In genomic region chrX:48897157-48897620, GRCh38 we compare ENCODE assay signal across 8 cellular contexts. TPM values are rescaled to one million over a fixed set of nuclear protein-coding genes. Genes with fewer than 3 reads are reported as not detected.
A peak's percentile ranks its signal among the peaks of the same experiment; 100 is the strongest.
DNase-seq lines count a peak whose midpoint lies in the region; ATAC-seq and TF ChIP-seq lines count a peak whose summit lies in the region.

No MANE protein-coding gene starts in this region.

- peak overlapping the region; percentile 93 to 94 for H3K4me3 Mint-ChIP-seq in stimulated activated naive B cell treated with anti-CD40 and anti-IgM and Interleukin-4, amounts not matched to agents 10 μg/mL and 1 μg/mL and 100 μg/mL, for 72 hours

- no peaks in the 10 kb centered on the region for H3K9me3 Mint-ChIP-seq in stimulated activated naive B cell treated with anti-CD40 and anti-IgM and Interleukin-4, amounts not matched to agents 10 μg/mL and 1 μg/mL and 100 μg/mL, for 72 hours

- peak overlapping the region; percentile 50 for H3K4me3 ChIP-seq in lower leg skin (ENCODE audit: low read depth, poor library complexity, severe bottlenecking)

- H3K27ac Mint-ChIP-seq in stimulated activated naive B cell treated with anti-CD40 and anti-IgM and Interleukin-4, amounts not matched to agents 10 μg/mL and 1 μg/mL and 100 μg/mL, for 72 hours: peak overlapping the region; percentile 97

- intact Hi-C loops in lower leg skin (cut with DNase I; ENCODE audit: low total_unique reads): no loop called here

- ATAC-seq in HG03439 (IDR thresholded peaks at IDR 0.05; ENCODE audit: unreplicated experiment): peak; percentile 12
- peak; percentile 20 to 38 for ATAC-seq in stimulated activated naive B cell treated with anti-CD40 and anti-IgM and Interleukin-4, amounts not matched to agents 10 μg/mL and 1 μg/mL and 100 μg/mL, for 72 hours (replicated peaks)

- peaks cover 8 to 16% of the 10 kb centered on the region in 2 donors for H3K36me3 Mint-ChIP-seq in stimulated activated naive B cell treated with anti-CD40 and anti-IgM and Interleukin-4, amounts not matched to agents 10 μg/mL and 1 μg/mL and 100 μg/mL, for 72 hours

- peaks cover 0 to 3% of the 10 kb centered on the region in 2 donors for H3K27me3 Mint-ChIP-seq in stimulated activated naive B cell treated with anti-CD40 and anti-IgM and Interleukin-4, amounts not matched to agents 10 μg/mL and 1 μg/mL and 100 μg/mL, for 72 hours

- peaks cover 0 to 14% of the 10 kb centered on the region in 2 donors for H3K4me1 Mint-ChIP-seq in stimulated activated naive B cell treated with anti-CD40 and anti-IgM and Interleukin-4, amounts not matched to agents 10 μg/mL and 1 μg/mL and 100 μg/mL, for 72 hours

- peak; percentile 39 for DNase-seq in activated T-cell treated with anti-CD3 and anti-CD28 coated beads for 1 hour (ENCODE audit: low read depth)
- no peak for DNase-seq in activated T-cell treated with anti-CD3 and anti-CD28 coated beads for 4 hours
- peak; percentile 50 for DNase-seq in NCI-H510A treated with DMSO at 0.1 percent for 48 hours (lab: John Stamatoyannopoulos, UW)
- peak; percentile 59 for DNase-seq in activated CD4-positive, alpha-beta T cell treated with anti-CD3 and anti-CD28 coated beads, Interleukin-2, amount 50 U/mL, for 1 hour
- DNase-seq in effector CD8-positive, alpha-beta T cell (lab: John Stamatoyannopoulos, UW): peak; percentile 47
- DNase-seq in lower leg skin (ENCODE audit: low spot score in 2 of 2): peak; percentile 67 to 95
- peak; percentile 42 for DNase-seq in stimulated activated naive B cell treated with anti-CD40 and anti-IgM and Interleukin-4, amounts not matched to agents 10 μg/mL and 1 μg/mL and 100 μg/mL, for 72 hours

- TF ChIP-seq POLR2A in lower leg skin (IDR thresholded peaks at IDR 0.05): no peak

- WGBS in lower leg skin, 2 donors: 1 to 49% methylated on average over 32 to 38 of the region's 38 CpGs

- TF ChIP-seq CTCF in lower leg skin (IDR thresholded peaks at IDR 0.05): no peak

RNA-seq across cellular contexts. Expression of gene TIMM17B, which starts 0.4 kb away (rescaled TPM):
- 10 to 100 TPM; 37.1 to 46.2 (median 42.2) TPM for total RNA-seq in lower leg skin

RNA-seq across cellular contexts. Expression of gene PQBP1, which starts 0.5 kb away (rescaled TPM):
- total RNA-seq in lower leg skin: 10 to 100 TPM; 68.0 to 88.6 (median 73.6) TPM

RNA-seq across cellular contexts. Expression of gene SLC35A2, which starts 14.3 kb away (rescaled TPM):
- total RNA-seq in lower leg skin: 10 to 100 TPM; 14.0 to 27.9 (median 25.4) TPM

RNA-seq across cellular contexts. Expression of gene PIM2, which starts 21.6 kb away (rescaled TPM):
- total RNA-seq in lower leg skin: 10 to 100 TPM in 1 of 4 donors, 1 to 10 TPM in 3; 5.2 to 10.3 (median 8.3) TPM
